In genomic region chr20:62339647-62340062, GRCh38 we compare ENCODE assay signal across 10 cellular contexts. TPM values are rescaled to one million over a fixed set of nuclear protein-coding genes. Genes with fewer than 3 reads are reported as not detected.
A peak's percentile ranks its signal among the peaks of the same experiment; 100 is the strongest.
DNase-seq lines count a peak whose midpoint lies in the region; ATAC-seq, FAIRE-seq and TF ChIP-seq lines count a peak whose summit lies in the region.
"Had no signal": no experiment of that assay in that cellular context is flagged by ENCODE, and none has a peak within 500 bp of the region (broad histone marks: within the 10 kb centered on the region; RNA-seq: fewer than 3 reads in every experiment).

No MANE protein-coding gene starts in this region.

- H3K9me3 Mint-ChIP-seq in CD4-positive, alpha-beta T cell: no peaks in the 10 kb centered on the region

- no peaks in the 10 kb centered on the region for H3K9me2 ChIP-seq in hepatocyte (replicated peaks; ENCODE audit: insufficient read depth)
- H3K9me2 ChIP-seq: SK-N-SH had no signal

- intact Hi-C loops in CD4-positive, alpha-beta T cell (cut with DNase I, micrococcal nuclease): no loop called here

- H3K36me3 Mint-ChIP-seq in CD4-positive, alpha-beta T cell (ENCODE audit: low read depth): no peaks in the 10 kb centered on the region

- no peaks in the 10 kb centered on the region for H3K4me1 ChIP-seq in hepatocyte (ENCODE audit: insufficient read depth)

- no peak overlapping the region for H3K27ac Mint-ChIP-seq in CD4-positive, alpha-beta T cell

- no peaks in the 10 kb centered on the region for H4K20me1 ChIP-seq in hepatocyte (ENCODE audit: insufficient read depth, poor library complexity, severe bottlenecking)

- TF ChIP-seq CTCF in GM10266 (IDR thresholded peaks at IDR 0.05; ENCODE audit: control insufficient read depth, insufficient read depth, low read depth, missing control alignments) (no peak), hepatocyte (IDR thresholded peaks at IDR 0.05; ENCODE audit: poor library complexity) (no peak)
- no peak for TF ChIP-seq CTCF in CD4-positive, alpha-beta T cell (IDR thresholded peaks at IDR 0.05)

- H3K27me3 ChIP-seq in hepatocyte: no peaks in the 10 kb centered on the region
- H3K27me3 ChIP-seq in CD4-positive, alpha-beta T cell (ENCODE audit: control insufficient read depth, insufficient read depth, low read length): no peaks in the 10 kb centered on the region

- H3K79me2 ChIP-seq in hepatocyte: peaks cover 9% of the 10 kb centered on the region

- CTCF ChIA-PET in CD4-positive, alpha-beta T cell (lab: Charles Lee): no interaction called here

- POLR2A ChIA-PET in CD4-positive, alpha-beta T cell (lab: Charles Lee): no interaction called here

- DNase-seq in GM10266 (ENCODE audit: extremely low spot score): peak; percentile 75
- peak; percentile 91 for DNase-seq in RPMI8226
- DNase-seq in hepatocyte (ENCODE audit: low spot score): no peak
- DNase-seq in CD4-positive, alpha-beta T cell: no peak
- DNase-seq in HTR-8/SVneo (ENCODE audit: insufficient read length, low spot score): no peak
- no peak for DNase-seq in caudate nucleus (lab: John Stamatoyannopoulos, UW)
- DNase-seq: activated naive CD4-positive, alpha-beta T cell; SK-N-SH had no signal

- H3K36me3 ChIP-seq in hepatocyte (replicated peaks; ENCODE audit: insufficient read depth, low read depth): peaks cover 7% of the 10 kb centered on the region

- peak; percentile 63 for ATAC-seq in GM19452 (IDR thresholded peaks at IDR 0.05; ENCODE audit: unreplicated experiment)
- peak; percentile 57 for ATAC-seq in HG03066 (IDR thresholded peaks at IDR 0.05; ENCODE audit: low read depth, unreplicated experiment)
- no peak for ATAC-seq in CD4-positive, alpha-beta T cell (ENCODE audit: poor library complexity)

- H3K4me1 Mint-ChIP-seq in CD4-positive, alpha-beta T cell (ENCODE audit: low read depth): no peaks in the 10 kb centered on the region

- no peaks in the 10 kb centered on the region for H3K9me3 ChIP-seq in hepatocyte (ENCODE audit: low read depth)
- H3K9me3 ChIP-seq in CD4-positive, alpha-beta T cell (ENCODE audit: control insufficient read depth, low read length): no peaks in the 10 kb centered on the region
- H3K9me3 ChIP-seq: SK-N-SH had no signal

- peaks cover 22% of the 10 kb centered on the region for H3K27me3 Mint-ChIP-seq in CD4-positive, alpha-beta T cell

- no peak for FAIRE-seq in HTR-8/SVneo (lab: Jason Lieb, UNC)

- no peak overlapping the region for H2AFZ ChIP-seq in hepatocyte

- no peak overlapping the region for H3K4me3 Mint-ChIP-seq in CD4-positive, alpha-beta T cell

- H3K4me2 ChIP-seq in hepatocyte: no peak overlapping the region
- H3K4me2 ChIP-seq: SK-N-SH had no signal

- no peak overlapping the region for H3K27ac ChIP-seq in hepatocyte
- H3K27ac ChIP-seq in CD4-positive, alpha-beta T cell (ENCODE audit: low read depth, low read length): no peak overlapping the region
- no peak overlapping the region for H3K27ac ChIP-seq in caudate nucleus (ENCODE audit: low read depth, low read length)

- 92% methylated on average over 13 of the region's 14 CpGs for WGBS in hepatocyte (ENCODE audit: low lambda C conversion rate, missing lambda C conversion rate)

- H3K4me3 ChIP-seq in hepatocyte: no peak overlapping the region

RNA-seq across cellular contexts. Expression of gene LAMA5, which starts 27.5 kb away (rescaled TPM):
- 44.6 and 71.3 TPM in 2 replicates for total RNA-seq in hepatocyte
- polyA plus RNA-seq in hepatocyte: 252 and 313 TPM in 2 replicates
- total RNA-seq in CD4-positive, alpha-beta T cell: under 1 TPM; 0.16 to 0.78 TPM

RNA-seq across cellular contexts. Expression of gene ADRM1, which starts 36.9 kb away (rescaled TPM):
- total RNA-seq in hepatocyte: 103 and 116 TPM in 2 replicates
- 143 and 144 TPM in 2 replicates for polyA plus RNA-seq in hepatocyte
- 10 to 100 TPM; 40.8 to 44.3 TPM for total RNA-seq in CD4-positive, alpha-beta T cell

RNA-seq across cellular contexts. Expression of gene RPS21, which starts 47.2 kb away (rescaled TPM):
- 1,754 and 2,772 TPM in 2 replicates for total RNA-seq in hepatocyte
- polyA plus RNA-seq in hepatocyte: 444 and 460 TPM in 2 replicates
- total RNA-seq in CD4-positive, alpha-beta T cell: 1,000 to 10,000 TPM; 3,015 to 3,210 TPM

Comparison
In these comparisons a context has a peak if more than half of its experiments do, and no peak if none do; other contexts are left out.
1. DNase-seq: peak in GM10266 (single experiment) and RPMI8226 (single experiment); none in hepatocyte (single experiment), CD4-positive, alpha-beta T cell (0 of 10), HTR-8/SVneo (single experiment) and caudate nucleus (0 of 61).
2. RNA of gene LAMA5, which starts 27.5 kb away (total RNA-seq): 44.6 to 71.3 TPM in hepatocyte; 0.16 to 0.78 TPM in CD4-positive, alpha-beta T cell; every median in the first group is over 10 times any median in the second.